10 cellular contexts compared by ENCODE assay signal in the genomic region with DNA sequence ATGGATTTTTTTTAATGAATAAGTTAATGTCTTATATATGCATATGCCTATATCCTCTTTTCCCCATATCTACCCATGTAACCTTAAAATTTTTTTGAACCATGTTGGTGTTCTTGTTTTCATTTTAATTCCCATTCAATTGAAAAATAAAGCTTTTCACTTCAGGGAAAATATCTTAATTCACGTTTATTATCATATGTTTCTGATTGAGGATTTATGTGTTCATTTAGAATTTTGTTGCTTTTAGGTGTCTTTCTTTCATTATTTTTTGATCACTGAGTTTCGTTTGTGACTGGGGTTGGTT. TPM values are rescaled to one million over a fixed set of nuclear protein-coding genes. Genes with fewer than 3 reads are reported as not detected.
A peak's percentile ranks its signal among the peaks of the same experiment; 100 is the strongest.
DNase-seq lines count a peak whose midpoint lies in the region; ATAC-seq and TF ChIP-seq lines count a peak whose summit lies in the region.
"Had no signal": no experiment of that assay in that cellular context is flagged by ENCODE, and none has a peak within 500 bp of the region (broad histone marks: within the 10 kb centered on the region; RNA-seq: fewer than 3 reads in every experiment).

No MANE protein-coding gene starts in this region.

- 48 to 49% methylated on average over 2 of the region's 2 CpGs for WGBS in GM23248 (ENCODE audit: low coverage in 1 of 2, low lambda C conversion rate in 2 of 2, missing lambda C conversion rate in 2 of 2), 2 experiments

- H3K9me2 ChIP-seq in GM23248 (ENCODE audit: insufficient read depth) = no peaks in the 10 kb centered on the region

- H3K9ac ChIP-seq in GM23248 = no peak overlapping the region

- no peaks in the 10 kb centered on the region for H3K9me3 ChIP-seq in GM23248 (ENCODE audit: low read depth)
- H3K9me3 ChIP-seq: Caco-2 had no signal

- H3K27me3 ChIP-seq in GM23248 (replicated peaks; ENCODE audit: insufficient read depth) = no peaks in the 10 kb centered on the region

- TF ChIP-seq CTCF in RWPE1 (conservative IDR thresholded peaks at IDR 0.05; ENCODE audit: low read depth) (peak; percentile 68), endothelial cell (IDR thresholded peaks at IDR 0.05; ENCODE audit: unreplicated experiment) (peak; percentile 7), type B pancreatic cell (conservative IDR thresholded peaks at IDR 0.05) (peak; percentile 26)

- no peak overlapping the region for H3K4me3 ChIP-seq in GM23248

- no peak overlapping the region for H2AFZ ChIP-seq in GM23248

- peaks cover 11% of the 10 kb centered on the region for H3K36me3 Mint-ChIP-seq in activated naive CD8-positive, alpha-beta T cell
- peaks cover 22% of the 10 kb centered on the region for H3K36me3 Mint-ChIP-seq in activated naive CD8-positive, alpha-beta T cell treated with anti-CD3 and anti-CD28 coated beads for 36 hours
- H3K36me3 Mint-ChIP-seq in endothelial cell (ENCODE audit: low read depth, unreplicated experiment) (peaks cover 8% of the 10 kb centered on the region), type B pancreatic cell (peaks cover 11% of the 10 kb centered on the region)
- peaks cover 65% of the 10 kb centered on the region for H3K36me3 Mint-ChIP-seq in activated T-helper 17 cell treated with anti-CD3 and anti-CD28 coated beads, Interleukin-2, amount 50 U/mL, for 72 hours (ENCODE audit: low read depth)

- no peaks in the 10 kb centered on the region for H3K4me1 ChIP-seq in GM23248 (ENCODE audit: insufficient read depth)
- H3K4me1 ChIP-seq: Caco-2 had no signal

- no peak overlapping the region for H3K27ac ChIP-seq in RWPE1
- no peak overlapping the region for H3K27ac ChIP-seq in GM23248

- CTCF ChIA-PET in RWPE1 (lab: Yijun Ruan, JAX) = interaction anchor here (0.6 to 2.1 kb wide), 22 partner anchors 10 to 1645 kb away, joined by 3 to 22 read pairs (median 4); no protein-coding TSS in a partner anchor

- DNase-seq in activated naive CD8-positive, alpha-beta T cell treated with anti-CD3 and anti-CD28 coated beads for 36 hours = no peak
- DNase-seq in RWPE1 (ENCODE audit: low spot score) (no peak), endothelial cell (ENCODE audit: low spot score) (no peak), type B pancreatic cell (ENCODE audit: extremely low spot score, unreplicated experiment) (no peak), GM23248 (no peak)
- DNase-seq in activated effector memory CD4-positive, alpha-beta T cell treated with Interleukin-2 at 50 U/mL for 16 hours = no peak
- DNase-seq: NCI-H187 treated with DMSO at 0.1 percent for 48 hours had no signal

- no peaks in the 10 kb centered on the region for H4K20me1 ChIP-seq in GM23248 (ENCODE audit: insufficient read depth)

- POLR2A ChIA-PET in RWPE1 (lab: Yijun Ruan, JAX; ENCODE audit: low non-redundant PET) = no interaction called here

- H3K27ac Mint-ChIP-seq in activated naive CD8-positive, alpha-beta T cell = peak overlapping the region; percentile 67
- H3K27ac Mint-ChIP-seq in activated naive CD8-positive, alpha-beta T cell treated with anti-CD3 and anti-CD28 coated beads for 36 hours = no peak overlapping the region
- H3K27ac Mint-ChIP-seq in endothelial cell (ENCODE audit: unreplicated experiment) = no peak overlapping the region
- H3K27ac Mint-ChIP-seq in type B pancreatic cell = no peak overlapping the region
- H3K27ac Mint-ChIP-seq in activated T-helper 17 cell treated with anti-CD3 and anti-CD28 coated beads, Interleukin-2, amount 50 U/mL, for 72 hours = no peak overlapping the region

- in situ Hi-C loops in GM23248 (cut with MboI) = loop anchor here (5.0 kb wide), 1 partner anchor 553 kb away; no protein-coding TSS in a partner anchor

- no peak overlapping the region for H3K4me3 Mint-ChIP-seq in activated naive CD8-positive, alpha-beta T cell
- no peak overlapping the region for H3K4me3 Mint-ChIP-seq in activated naive CD8-positive, alpha-beta T cell treated with anti-CD3 and anti-CD28 coated beads for 36 hours
- H3K4me3 Mint-ChIP-seq in endothelial cell (ENCODE audit: unreplicated experiment) (no peak overlapping the region), type B pancreatic cell (no peak overlapping the region)
- H3K4me3 Mint-ChIP-seq in activated T-helper 17 cell treated with anti-CD3 and anti-CD28 coated beads, Interleukin-2, amount 50 U/mL, for 72 hours = no peak overlapping the region

- no peak overlapping the region for H3K4me2 ChIP-seq in GM23248 (ENCODE audit: unreplicated experiment)

- H3K79me2 ChIP-seq in GM23248 (ENCODE audit: insufficient read depth) = no peaks in the 10 kb centered on the region

- no peaks in the 10 kb centered on the region for H3K9me3 Mint-ChIP-seq in activated naive CD8-positive, alpha-beta T cell (ENCODE audit: low read depth)
- H3K9me3 Mint-ChIP-seq in activated naive CD8-positive, alpha-beta T cell treated with anti-CD3 and anti-CD28 coated beads for 36 hours = no peaks in the 10 kb centered on the region
- no peaks in the 10 kb centered on the region for H3K9me3 Mint-ChIP-seq in endothelial cell (ENCODE audit: unreplicated experiment)
- H3K9me3 Mint-ChIP-seq in type B pancreatic cell = no peaks in the 10 kb centered on the region
- no peaks in the 10 kb centered on the region for H3K9me3 Mint-ChIP-seq in activated T-helper 17 cell treated with anti-CD3 and anti-CD28 coated beads, Interleukin-2, amount 50 U/mL, for 72 hours

- H3F3A ChIP-seq in GM23248 (ENCODE audit: insufficient read depth) = no peaks in the 10 kb centered on the region

- 0 out of 2 replicates have a peak, but pooled peaks cover 6% of the 10 kb centered on the region for H3K36me3 ChIP-seq in GM23248 (ENCODE audit: low read depth)

- H3K4me1 Mint-ChIP-seq in activated naive CD8-positive, alpha-beta T cell (ENCODE audit: low read depth) = peaks cover 14% of the 10 kb centered on the region
- peaks cover 19% of the 10 kb centered on the region for H3K4me1 Mint-ChIP-seq in activated naive CD8-positive, alpha-beta T cell treated with anti-CD3 and anti-CD28 coated beads for 36 hours
- H3K4me1 Mint-ChIP-seq in endothelial cell (ENCODE audit: unreplicated experiment) (no peaks in the 10 kb centered on the region), type B pancreatic cell (ENCODE audit: unreplicated experiment) (no peaks in the 10 kb centered on the region)
- peaks cover 7% of the 10 kb centered on the region for H3K4me1 Mint-ChIP-seq in activated T-helper 17 cell treated with anti-CD3 and anti-CD28 coated beads, Interleukin-2, amount 50 U/mL, for 72 hours

- ATAC-seq in activated T-helper 17 cell treated with anti-CD3 and anti-CD28 coated beads, Interleukin-2, amount 50 U/mL, for 72 hours (replicated peaks) = no peak

- no peaks in the 10 kb centered on the region for H3K27me3 Mint-ChIP-seq in activated naive CD8-positive, alpha-beta T cell
- H3K27me3 Mint-ChIP-seq in activated naive CD8-positive, alpha-beta T cell treated with anti-CD3 and anti-CD28 coated beads for 36 hours = no peaks in the 10 kb centered on the region
- H3K27me3 Mint-ChIP-seq in endothelial cell (ENCODE audit: unreplicated experiment) = no peaks in the 10 kb centered on the region
- H3K27me3 Mint-ChIP-seq in type B pancreatic cell = no peaks in the 10 kb centered on the region
- no peaks in the 10 kb centered on the region for H3K27me3 Mint-ChIP-seq in activated T-helper 17 cell treated with anti-CD3 and anti-CD28 coated beads, Interleukin-2, amount 50 U/mL, for 72 hours

RNA-seq across cellular contexts. Expression of a gene that starts 29.1 kb away (rescaled TPM):
- 10 to 100 TPM; 49.6 to 51.2 TPM for total RNA-seq in activated naive CD8-positive, alpha-beta T cell treated with anti-CD3 and anti-CD28 coated beads for 36 hours
- total RNA-seq in endothelial cell (ENCODE audit: unreplicated experiment) (26.6 TPM), type B pancreatic cell (ENCODE audit: low replicate concordance) (41.8 and 68.5 TPM in 2 replicates)
- total RNA-seq in activated T-helper 17 cell treated with anti-CD3 and anti-CD28 coated beads, Interleukin-2, amount 50 U/mL, for 72 hours = 10 to 100 TPM; 26.8 to 36.5 TPM
- total RNA-seq in GM23248 (2014; rRNA removed; shearing (Covaris generic)) = 4.0 and 4.5 TPM in 2 replicates
- 30.1 and 30.8 TPM in 2 replicates for polyA plus RNA-seq in GM23248 (2016; fragmentation: Nextera tagmentation; extraction: Ambion mirVana)

Comparison
In these comparisons a context has a peak if more than half of its experiments do, and no peak if none do; other contexts are left out.
1. CTCF ChIP-seq: peak in every context shown above with its lines; median percentile 68 in RWPE1; 26 in type B pancreatic cell; 7 in endothelial cell.